23 cellular contexts compared by ENCODE assay signal in the genomic region with DNA sequence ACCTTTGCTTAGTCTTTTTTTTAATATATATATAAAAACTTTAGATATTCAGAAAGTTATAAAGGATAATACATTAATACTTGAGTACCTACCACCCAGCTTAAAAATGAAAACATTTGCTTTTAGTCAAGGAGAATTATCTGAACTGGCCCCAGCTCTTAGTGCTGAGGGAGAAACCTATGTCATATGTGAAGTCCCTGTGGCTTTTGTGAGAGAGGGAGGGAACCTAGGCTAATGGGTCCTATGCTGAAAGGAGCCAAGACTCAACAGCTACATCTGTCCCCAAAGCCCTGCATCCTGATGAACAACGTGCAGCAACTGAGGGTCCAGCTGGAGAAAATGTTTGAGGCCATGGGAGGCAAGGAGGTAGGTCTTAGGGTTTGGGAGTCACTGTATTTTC.
"Had no signal": no experiment of that assay in that cellular context is flagged by ENCODE, and none has a peak within 500 bp of the region (broad histone marks: within the 10 kb centered on the region; RNA-seq: fewer than 3 reads in every experiment).

No MANE protein-coding gene starts in this region.

- H3K9me3 ChIP-seq: gastrocnemius medialis, lower lobe of right lung, mucosa of descending colon, right lobe of liver, testis, tibial artery, upper lobe of left lung had no signal

- ATAC-seq: gastrocnemius medialis, left ventricle myocardium superior, lower lobe of right lung, mucosa of descending colon had no signal

- H3K79me2 ChIP-seq: parathyroid adenoma had no signal

- H3K9ac ChIP-seq: neural progenitor cell, parathyroid adenoma had no signal

- H3K4me3 Mint-ChIP-seq: mesothelial cell of epicardium, naive B cell, nephron, neural progenitor cell had no signal

- H2AFZ ChIP-seq: neural progenitor cell, parathyroid adenoma had no signal

- H3K4me3 ChIP-seq: dorsolateral prefrontal cortex, gastrocnemius medialis, lower lobe of right lung, mucosa of descending colon, neural progenitor cell, right lobe of liver, testis, tibial artery, upper lobe of left lung had no signal

- H3K9me3 Mint-ChIP-seq: mesothelial cell of epicardium, naive B cell, nephron, neural progenitor cell had no signal

- H3K27me3 ChIP-seq: dorsolateral prefrontal cortex, gastrocnemius medialis, neural progenitor cell, right lobe of liver, testis, tibial artery, upper lobe of left lung had no signal

- H3K27ac Mint-ChIP-seq: mesothelial cell of epicardium, naive B cell, nephron, neural progenitor cell, progenitor cell of endocrine pancreas had no signal

- H3K4me1 ChIP-seq: gastrocnemius medialis, lower lobe of right lung, neural progenitor cell, parathyroid adenoma, right lobe of liver, testis, tibial artery, upper lobe of left lung had no signal

- H3K4me2 ChIP-seq: neural progenitor cell had no signal

- H3K36me3 ChIP-seq: neural progenitor cell had no signal

- DNase-seq: dorsolateral prefrontal cortex; effector CD4-positive, alpha-beta T cell; foreskin fibroblast; gastrocnemius medialis; left ventricle myocardium superior; lower lobe of right lung; mesenchymal stem cell; mucosa of descending colon; naive B cell; right lobe of liver; small intestine; stimulated activated CD4-positive, alpha-beta T cell treated with anti-CD3 and anti-CD28 coated beads, Interleukin-15, amount 100 ng/mL, for 24 hours; stimulated activated CD4-positive, alpha-beta T cell treated with anti-CD3 and anti-CD28 coated beads, Interleukin-2, amount 100 ng/mL, for 48 hours; stimulated activated naive CD4-positive, alpha-beta T cell; substantia nigra; testis; tibial artery; upper lobe of left lung had no signal

- H3K27ac ChIP-seq: dorsolateral prefrontal cortex, gastrocnemius medialis, lower lobe of right lung, neural progenitor cell, parathyroid adenoma, right lobe of liver, testis, tibial artery, upper lobe of left lung had no signal

- H3K27me3 Mint-ChIP-seq: progenitor cell of endocrine pancreas had no signal

- H3K4me1 Mint-ChIP-seq: mesothelial cell of epicardium, naive B cell, nephron had no signal
